Comparison of ENCODE assay signal across 8 cellular contexts in genomic region chr20:36604952-36605308, GRCh38. TPM values are rescaled to one million over a fixed set of nuclear protein-coding genes. Genes with fewer than 3 reads are reported as not detected.
A peak's percentile ranks its signal among the peaks of the same experiment; 100 is the strongest.
DNase-seq lines count a peak whose midpoint lies in the region; ATAC-seq, FAIRE-seq and TF ChIP-seq lines count a peak whose summit lies in the region.

No MANE protein-coding gene starts in this region.

- H3K4me3 ChIP-seq in AG04449 (ENCODE audit: low read depth, low read length) (peak overlapping the region; percentile 46), RWPE2 (ENCODE audit: severe bottlenecking) (peak overlapping the region; percentile 69), GM12878 (peak overlapping the region; percentile 66), HepG2 (replicated peaks in 1 of 3; ENCODE audit: insufficient read depth in 1 of 3, low read depth in 2 of 3, low read length in 3 of 3) (peak overlapping the region; percentile 25 to 98 (median 52))

- H3K4me1 ChIP-seq in RWPE2 (ENCODE audit: insufficient read depth, poor library complexity, severe bottlenecking) (peaks cover 14% of the 10 kb centered on the region), GM12878 (ENCODE audit: control insufficient read depth, insufficient read depth, low read length) (peaks cover 26% of the 10 kb centered on the region), HepG2 (ENCODE audit: insufficient read depth, low read length) (peaks cover 28% of the 10 kb centered on the region)

- H3K9me3 ChIP-seq in RWPE2 (ENCODE audit: severe bottlenecking) (no peaks in the 10 kb centered on the region), GM12878 (replicated peaks; ENCODE audit: control insufficient read depth, insufficient read depth, low read length) (no peaks in the 10 kb centered on the region), HepG2 (ENCODE audit: low read length) (no peaks in the 10 kb centered on the region)

- BruUV-seq in GM12878 (replicated peaks; lab: Mats Ljungman, UMichigan) (no TSS peak), HepG2 (replicated peaks; lab: Mats Ljungman, UMichigan) (TSS peak; percentile 78)

- under 1% methylated on average over 14 of the region's 14 CpGs for WGBS in GM12878 (ENCODE audit: insufficient coverage, insufficient replicate concordance, low lambda C conversion rate, missing lambda C conversion rate)
- WGBS in HepG2 (ENCODE audit: low lambda C conversion rate) = 83% methylated on average over 14 of the region's 14 CpGs

- POLR2A ChIA-PET in AG04449 (lab: Yijun Ruan, JAX) = interaction anchor here (0.7 to 1.6 kb wide), 5 partner anchors 14 to 457 kb away, joined by 3 to 5 read pairs (median 4); no protein-coding TSS in a partner anchor
- POLR2A ChIA-PET in GM12878 (lab: Charles Lee) = interaction anchor here (0.6 to 4.1 kb wide), 12 partner anchors 10 to 270 kb away, joined by 3 to 87 read pairs (median 10); partner anchors contain the start of gene TGIF2
- POLR2A ChIA-PET in HepG2 (lab: Yijun Ruan, JAX) = interaction anchor here (0.7 to 6.6 kb wide), 26 partner anchors 9 to 651 kb away, joined by 3 to 167 read pairs (median 8); partner anchors contain the start of genes DSN1, NDRG3, RBL1 and SCAND1

- DNase-seq in AG04449 (ENCODE audit: low read depth, low spot score) (no peak), RWPE2 (ENCODE audit: low spot score) (peak; percentile 87), GM12878 (ENCODE audit: low read depth, low spot score) (peak; percentile 81), HepG2 (ENCODE audit: low spot score) (no peak), D721Med (ENCODE audit: insufficient read length, low spot score) (no peak)
- peak; percentile 65 for DNase-seq in stimulated activated CD8-positive, alpha-beta memory T cell treated with anti-CD3 and anti-CD28 coated beads, Interleukin-4, amount 100 ng/mL, for 48 hours

- H3K9ac ChIP-seq in GM12878 (ENCODE audit: control insufficient read depth, insufficient read depth, low read length) (peak overlapping the region; percentile 92), HepG2 (ENCODE audit: insufficient read depth, low read depth, low read length) (peak overlapping the region; percentile 98)

- H3K4me2 ChIP-seq in GM12878 (ENCODE audit: control insufficient read depth, insufficient read depth) (peak overlapping the region; percentile 77), HepG2 (ENCODE audit: low read depth, low read length) (peak overlapping the region; percentile 90)

- no peak for TF ChIP-seq CTCF in AG04449 (IDR thresholded peaks at IDR 0.05; ENCODE audit: insufficient read depth, low read length, missing control alignments)
- no peak for TF ChIP-seq CTCF in RWPE2 (IDR thresholded peaks at IDR 0.05; ENCODE audit: poor library complexity, severe bottlenecking)
- no peak for TF ChIP-seq CTCF in GM12878 (IDR thresholded peaks at IDR 0.05 in 2 of 3, conservative IDR thresholded peaks at IDR 0.05 in 1 of 3; ENCODE audit: control insufficient read depth in 2 of 3, extremely low read depth in 1 of 3, insufficient read depth in 1 of 3, low read depth in 3 of 3, low read length in 3 of 3)
- no peak for TF ChIP-seq CTCF in HepG2 (CRISPR knock-in tag; IDR thresholded peaks at IDR 0.05)
- no peak for TF ChIP-seq CTCF in D721Med (IDR thresholded peaks at IDR 0.05; ENCODE audit: insufficient read depth, missing control alignments)

- ATAC-seq in GM18873 (IDR thresholded peaks at IDR 0.05; ENCODE audit: low FRiP score, unreplicated experiment) (peak; percentile 28), HG03097 (IDR thresholded peaks at IDR 0.05; ENCODE audit: low FRiP score, unreplicated experiment) (peak; percentile 30), RWPE2 (ENCODE audit: low read depth) (peak; percentile 17), GM12878 (peak; percentile 79), HepG2 (peak; percentile 3)

- intact Hi-C loops in GM12878 (cut with micrococcal nuclease; ENCODE audit: unreplicated experiment) = loop anchor here (1.0 to 10.0 kb wide), 3 partner anchors 32 to 260 kb away; partner anchors contain the start of gene TGIF2
- intact Hi-C loops in HepG2 (cut with micrococcal nuclease; ENCODE audit: unreplicated experiment) = loop anchor here (1.0 to 2.0 kb wide), 3 partner anchors 32 to 137 kb away; partner anchors contain the start of gene TGIF2

- RAD21 ChIA-PET in GM12878 (lab: Charles Lee; ENCODE audit: unreplicated experiment) = interaction anchor here (0.7 to 4.0 kb wide), 19 partner anchors 10 to 452 kb away, joined by 3 to 92 read pairs (median 4); partner anchors contain the start of gene TGIF2

- H3K36me3 ChIP-seq in RWPE2 (ENCODE audit: low read depth) = peaks cover 27% of the 10 kb centered on the region
- peaks cover 8 to 9% of the 10 kb centered on the region in 2 experiments for H3K36me3 ChIP-seq in GM12878 (ENCODE audit: control insufficient read depth in 2 of 2, insufficient read depth in 2 of 2, low read length in 1 of 2)
- peaks cover 7 to 19% of the 10 kb centered on the region in 2 experiments for H3K36me3 ChIP-seq in HepG2 (replicated peaks in 1 of 2; ENCODE audit: control insufficient read depth in 1 of 2, insufficient read depth in 2 of 2, low read length in 2 of 2)

- TF ChIP-seq EP300 in GM12878 (IDR thresholded peaks at IDR 0.05; ENCODE audit: borderline replicate concordance in 1 of 2, control insufficient read depth in 1 of 2, low read depth in 2 of 2, low read length in 2 of 2) (no peak), HepG2 (IDR thresholded peaks at IDR 0.05; ENCODE audit: low read depth in 2 of 2, low read length in 2 of 2) (no peak), HepG2 (CRISPR knock-in tag; IDR thresholded peaks at IDR 0.05; ENCODE audit: borderline replicate concordance) (no peak; the same call in 1 of the 2 replicates)

- CTCF ChIA-PET in AG04449 (lab: Yijun Ruan, JAX) = interaction anchor here (0.7 to 5.7 kb wide), 29 partner anchors 10 to 314 kb away, joined by 3 to 99 read pairs (median 5); partner anchors contain the start of genes MYL9 and TGIF2
- CTCF ChIA-PET in GM12878 (lab: Yijun Ruan, JAX) = interaction anchor here (0.5 to 9.4 kb wide), 24 partner anchors 11 to 866 kb away, joined by 3 to 94 read pairs (median 4); partner anchors contain the start of genes DSN1 and TGIF2
- CTCF ChIA-PET in HepG2 (lab: Yijun Ruan, JAX; ENCODE audit: low intra/inter-chr PET ratio, low total read pairs) = interaction anchor here (1.1 to 1.8 kb wide), 6 partner anchors 13 to 99 kb away, joined by 3 to 15 read pairs (median 6); no protein-coding TSS in a partner anchor

- H2AFZ ChIP-seq in GM12878 (ENCODE audit: control insufficient read depth, low read depth, low read length) (peak overlapping the region; percentile 83), HepG2 (ENCODE audit: low read length) (peak overlapping the region; percentile 70)

- in situ Hi-C loops in GM12878 (cut with MboI) = no loop called here
- in situ Hi-C loops in HepG2 (cut with HindIII; ENCODE audit: extremely low pct_ligation_motif_present, low pct_unique_long_range_greater_than_20kb) = no loop called here

- H3K27ac ChIP-seq in RWPE2 (ENCODE audit: poor library complexity, severe bottlenecking) (peak overlapping the region; percentile 51), GM12878 (ENCODE audit: control insufficient read depth, insufficient read depth) (peak overlapping the region; percentile 97), HepG2 (ENCODE audit: extremely low read length, insufficient read depth, low read length) (peak overlapping the region; percentile 63)

- H3K79me2 ChIP-seq in GM12878 (ENCODE audit: control insufficient read depth, insufficient read depth, low read length) (peaks cover 35% of the 10 kb centered on the region), HepG2 (ENCODE audit: insufficient read depth, low read length) (peaks cover 28% of the 10 kb centered on the region)

- no peaks in the 10 kb centered on the region for H4K20me1 ChIP-seq in GM12878 (ENCODE audit: control insufficient read depth, insufficient read depth)
- no peaks in the 10 kb centered on the region for H4K20me1 ChIP-seq in HepG2 (ENCODE audit: insufficient read depth, low read length)

- no peaks in the 10 kb centered on the region for H3K27me3 ChIP-seq in RWPE2 (ENCODE audit: insufficient read depth, poor library complexity, severe bottlenecking)
- no peaks in the 10 kb centered on the region for H3K27me3 ChIP-seq in GM12878 (replicated peaks in 1 of 2; ENCODE audit: control insufficient read depth in 2 of 2, insufficient read depth in 2 of 2, low read length in 1 of 2)
- no peaks in the 10 kb centered on the region; a peak in 1 of 5 replicates for H3K27me3 ChIP-seq in HepG2 (ENCODE audit: control insufficient read depth in 1 of 2, insufficient read depth in 2 of 2, low read length in 2 of 2)

- TF ChIP-seq POLR2A in GM12878 (IDR thresholded peaks at IDR 0.05; ENCODE audit: low read depth, low read length) (peak; percentile 82), HepG2 (IDR thresholded peaks at IDR 0.05; ENCODE audit: insufficient read depth in 1 of 2, low read depth in 2 of 2, low read length in 2 of 2) (no peak)

- FAIRE-seq in GM12878 (lab: Jason Lieb, UNC) = no peak
- FAIRE-seq in HepG2 (lab: Jason Lieb, UNC) = no peak
- FAIRE-seq in D721Med (lab: Jason Lieb, UNC) = no peak

- TF ChIP-seq RAD21 in GM12878 (IDR thresholded peaks at IDR 0.05; ENCODE audit: insufficient read depth, low read depth, low read length) (no peak), HepG2 (CRISPR knock-in tag; IDR thresholded peaks at IDR 0.05) (no peak)

- SMC1A ChIA-PET in GM12878 (lab: Charles Lee; ENCODE audit: uncharacterized antibody, unreplicated experiment) = interaction anchor here (0.9 to 8.6 kb wide), 14 partner anchors 9 to 277 kb away, joined by 3 to 87 read pairs (median 6); partner anchors contain the start of gene TGIF2

RNA-seq across cellular contexts. Expression of gene RAB5IF, which starts 0.6 kb away (rescaled TPM):
- 15.9 and 18.4 TPM in 2 replicates for total RNA-seq in GM12878 (2013; cell fraction: nucleolus; rRNA removed)
- total RNA-seq in GM12878 (2014; rRNA removed) (85.3 and 94.7 TPM in 2 replicates), GM12878 (2014; rRNA removed; fragmentation: Illumina TruSeq; extraction: Trizol) (79.8 and 82.5 TPM in 2 replicates), GM12878 (2021) (94.4 and 98.8 TPM in 2 replicates), HepG2 (2016; rRNA removed; fragmentation: Illumina TruSeq; extraction: Trizol) (292 and 305 TPM in 2 replicates)
- 94.3 TPM for polyA plus RNA-seq in GM12878 (2011; ENCODE audit: low read depth)
- polyA plus RNA-seq in GM12878 (2011; rRNA removed) (140 and 147 TPM in 2 replicates), GM12878 (2014; fragmentation: Illumina TruSeq; extraction: Trizol) (83.1 and 88.7 TPM in 2 replicates), GM12878 (2014; fragmentation: Nextera tagmentation; extraction: Ambion mirVana) (10 to 100 TPM; 19.4 to 62.9 TPM), GM12878 (2014; rRNA removed) (114 and 119 TPM in 2 replicates), GM12878 (2016; fragmentation: Nextera tagmentation; extraction: Ambion mirVana) (100 to 1,000 TPM; 243 to 246 TPM), HepG2 (2011; rRNA removed) (218 and 261 TPM in 2 replicates)
- 117 and 123 TPM in 2 replicates for polyA plus RNA-seq in GM12878 (2011; cell fraction: cytosol; rRNA removed)
- 63.1 and 68.7 TPM in 2 replicates for polyA plus RNA-seq in GM12878 (2011; cell fraction: nucleus; rRNA removed)
- polyA plus RNA-seq in GM12878 (2012) = 53.8 and 69.0 TPM in 2 replicates
- polyA minus RNA-seq in GM12878 (2011; rRNA and poly(A)+ RNA removed) = 41.8 and 45.5 TPM in 2 replicates
- polyA minus RNA-seq in GM12878 (2011; cell fraction: cytosol; rRNA and poly(A)+ RNA removed) = 20.6 and 25.0 TPM in 2 replicates
- polyA minus RNA-seq in GM12878 (2011; cell fraction: nucleus; rRNA and poly(A)+ RNA removed) = 10.2 and 15.5 TPM in 2 replicates
- total RNA-seq in HepG2 (2016; cell fraction: cytosol; rRNA removed; fragmentation: Illumina TruSeq; extraction: Trizol; ENCODE audit: low read depth) = 190 and 258 TPM in 2 replicates
- total RNA-seq in HepG2 (2016; cell fraction: insoluble cytoplasmic fraction; rRNA removed; fragmentation: Illumina TruSeq; extraction: Trizol) = 267 and 306 TPM in 2 replicates
- total RNA-seq in HepG2 (2016; cell fraction: membrane; rRNA removed; fragmentation: Illumina TruSeq; extraction: Trizol) = 365 and 437 TPM in 2 replicates
- 223 and 239 TPM in 2 replicates for total RNA-seq in HepG2 (2016; cell fraction: nucleus; rRNA removed; fragmentation: Illumina TruSeq; extraction: Trizol)
- polyA plus RNA-seq in HepG2 (2011; cell fraction: cytosol; rRNA removed) = 176 and 232 TPM in 2 replicates
- polyA plus RNA-seq in HepG2 (2011; cell fraction: nucleus; rRNA removed) = 176 and 181 TPM in 2 replicates
- polyA plus RNA-seq in HepG2 (2012) = 118 and 180 TPM in 2 replicates
- polyA plus RNA-seq in HepG2 (2016; cell fraction: cytosol; fragmentation: Illumina TruSeq; extraction: Trizol; ENCODE audit: low read depth) = 222 and 320 TPM in 2 replicates
- 310 and 340 TPM in 2 replicates for polyA plus RNA-seq in HepG2 (2016; cell fraction: insoluble cytoplasmic fraction; fragmentation: Illumina TruSeq; extraction: Trizol; ENCODE audit: low read depth)
- polyA plus RNA-seq in HepG2 (2016; cell fraction: membrane; fragmentation: Illumina TruSeq; extraction: Trizol; ENCODE audit: low read depth) = 323 and 387 TPM in 2 replicates
- polyA plus RNA-seq in HepG2 (2016; cell fraction: nucleus; fragmentation: Illumina TruSeq; extraction: Trizol; ENCODE audit: insufficient read depth, low read depth) = 436 and 461 TPM in 2 replicates
- 97.1 and 193 TPM in 2 replicates for polyA minus RNA-seq in HepG2 (2011; rRNA and poly(A)+ RNA removed; ENCODE audit: low replicate concordance)
- polyA minus RNA-seq in HepG2 (2011; cell fraction: cytosol; rRNA and poly(A)+ RNA removed) = 56.5 and 59.2 TPM in 2 replicates
- polyA minus RNA-seq in HepG2 (2011; cell fraction: nucleus; rRNA and poly(A)+ RNA removed) = 46.6 and 50.2 TPM in 2 replicates

RNA-seq across cellular contexts. Expression of gene TGIF2, which starts 31.5 kb away (rescaled TPM):
- 46.2 and 48.0 TPM in 2 replicates for total RNA-seq in GM12878 (2013; cell fraction: nucleolus; rRNA removed)
- 37.2 and 38.7 TPM in 2 replicates for total RNA-seq in GM12878 (2014; rRNA removed)
- 24.9 and 27.3 TPM in 2 replicates for total RNA-seq in GM12878 (2014; rRNA removed; fragmentation: Illumina TruSeq; extraction: Trizol)
- 43.5 and 47.1 TPM in 2 replicates for total RNA-seq in GM12878 (2021)
- polyA plus RNA-seq in GM12878 (2011; ENCODE audit: low read depth) = 8.9 TPM
- polyA plus RNA-seq in GM12878 (2011; rRNA removed) = 31.1 and 36.1 TPM in 2 replicates
- 42.5 and 47.7 TPM in 2 replicates for polyA plus RNA-seq in GM12878 (2011; cell fraction: cytosol; rRNA removed)
- 23.6 and 25.1 TPM in 2 replicates for polyA plus RNA-seq in GM12878 (2011; cell fraction: nucleus; rRNA removed)
- 15.7 and 21.9 TPM in 2 replicates for polyA plus RNA-seq in GM12878 (2012)
- 40.6 and 51.9 TPM in 2 replicates for polyA plus RNA-seq in GM12878 (2014; fragmentation: Illumina TruSeq; extraction: Trizol)
- polyA plus RNA-seq in GM12878 (2014; fragmentation: Nextera tagmentation; extraction: Ambion mirVana) = 10 to 100 TPM; 13.1 to 26.4 TPM
- 37.7 and 40.4 TPM in 2 replicates for polyA plus RNA-seq in GM12878 (2014; rRNA removed)
- polyA plus RNA-seq in GM12878 (2016; fragmentation: Nextera tagmentation; extraction: Ambion mirVana) = 10 to 100 TPM; 26.4 to 38.0 TPM
- 27.0 and 54.7 TPM in 2 replicates for polyA minus RNA-seq in GM12878 (2011; rRNA and poly(A)+ RNA removed)
- polyA minus RNA-seq in GM12878 (2011; cell fraction: cytosol; rRNA and poly(A)+ RNA removed) = 22.9 and 28.1 TPM in 2 replicates
- polyA minus RNA-seq in GM12878 (2011; cell fraction: nucleus; rRNA and poly(A)+ RNA removed) = 7.1 and 14.4 TPM in 2 replicates
- 53.9 and 60.3 TPM in 2 replicates for total RNA-seq in HepG2 (2016; rRNA removed; fragmentation: Illumina TruSeq; extraction: Trizol)
- 14.9 and 16.3 TPM in 2 replicates for total RNA-seq in HepG2 (2016; cell fraction: cytosol; rRNA removed; fragmentation: Illumina TruSeq; extraction: Trizol; ENCODE audit: low read depth)
- total RNA-seq in HepG2 (2016; cell fraction: insoluble cytoplasmic fraction; rRNA removed; fragmentation: Illumina TruSeq; extraction: Trizol) = 49.1 and 52.3 TPM in 2 replicates
- 65.6 and 66.2 TPM in 2 replicates for total RNA-seq in HepG2 (2016; cell fraction: membrane; rRNA removed; fragmentation: Illumina TruSeq; extraction: Trizol)
- 24.2 and 31.3 TPM in 2 replicates for total RNA-seq in HepG2 (2016; cell fraction: nucleus; rRNA removed; fragmentation: Illumina TruSeq; extraction: Trizol)
- polyA plus RNA-seq in HepG2 (2011; rRNA removed) = 41.3 and 49.9 TPM in 2 replicates
- polyA plus RNA-seq in HepG2 (2011; cell fraction: cytosol; rRNA removed) = 46.3 and 49.3 TPM in 2 replicates
- polyA plus RNA-seq in HepG2 (2011; cell fraction: nucleus; rRNA removed) = 32.5 and 35.0 TPM in 2 replicates
- 23.6 and 28.9 TPM in 2 replicates for polyA plus RNA-seq in HepG2 (2012)
- 12.4 and 13.0 TPM in 2 replicates for polyA plus RNA-seq in HepG2 (2016; cell fraction: cytosol; fragmentation: Illumina TruSeq; extraction: Trizol; ENCODE audit: low read depth)
- 49.9 and 59.5 TPM in 2 replicates for polyA plus RNA-seq in HepG2 (2016; cell fraction: insoluble cytoplasmic fraction; fragmentation: Illumina TruSeq; extraction: Trizol; ENCODE audit: low read depth)
- 44.7 and 47.8 TPM in 2 replicates for polyA plus RNA-seq in HepG2 (2016; cell fraction: membrane; fragmentation: Illumina TruSeq; extraction: Trizol; ENCODE audit: low read depth)
- 38.6 and 40.7 TPM in 2 replicates for polyA plus RNA-seq in HepG2 (2016; cell fraction: nucleus; fragmentation: Illumina TruSeq; extraction: Trizol; ENCODE audit: insufficient read depth, low read depth)
- 14.1 and 93.1 TPM in 2 replicates for polyA minus RNA-seq in HepG2 (2011; rRNA and poly(A)+ RNA removed; ENCODE audit: low replicate concordance)
- polyA minus RNA-seq in HepG2 (2011; cell fraction: cytosol; rRNA and poly(A)+ RNA removed) = 38.7 and 42.5 TPM in 2 replicates
- 19.2 and 22.9 TPM in 2 replicates for polyA minus RNA-seq in HepG2 (2011; cell fraction: nucleus; rRNA and poly(A)+ RNA removed)

RNA-seq across cellular contexts. Expression of gene SLA2, which starts 41.1 kb away (rescaled TPM):
- 0.66 and 0.86 TPM in 2 replicates for total RNA-seq in GM12878 (2013; cell fraction: nucleolus; rRNA removed)
- 1.9 and 2.1 TPM in 2 replicates for total RNA-seq in GM12878 (2014; rRNA removed)
- total RNA-seq in GM12878 (2014; rRNA removed; fragmentation: Illumina TruSeq; extraction: Trizol) = 2.0 and 2.2 TPM in 2 replicates
- 1.7 and 2.1 TPM in 2 replicates for total RNA-seq in GM12878 (2021)
- polyA plus RNA-seq in GM12878 (2011; ENCODE audit: low read depth) = 0.28 TPM
- 0.13 and 0.29 TPM in 2 replicates for polyA plus RNA-seq in GM12878 (2011; rRNA removed)
- polyA plus RNA-seq in GM12878 (2011; cell fraction: cytosol; rRNA removed) = 0.33 and 0.50 TPM in 2 replicates
- polyA plus RNA-seq in GM12878 (2011; cell fraction: nucleus; rRNA removed) = 0.27 and 0.28 TPM in 2 replicates
- polyA plus RNA-seq in GM12878 (2012) = 0.36 and 0.50 TPM in 2 replicates
- polyA plus RNA-seq in GM12878 (2014; fragmentation: Illumina TruSeq; extraction: Trizol) = 2.3 and 3.1 TPM in 2 replicates
- under 1 TPM; 0.35 to 0.79 TPM for polyA plus RNA-seq in GM12878 (2014; fragmentation: Nextera tagmentation; extraction: Ambion mirVana)
- polyA plus RNA-seq in GM12878 (2014; rRNA removed) = 2.7 and 3.3 TPM in 2 replicates
- polyA plus RNA-seq in GM12878 (2016; fragmentation: Nextera tagmentation; extraction: Ambion mirVana) = under 1 TPM; 0.47 to 0.88 TPM
- polyA minus RNA-seq in GM12878 (2011; rRNA and poly(A)+ RNA removed) = 0.22 and 0.31 TPM in 2 replicates
- polyA minus RNA-seq in GM12878 (2011; cell fraction: cytosol; rRNA and poly(A)+ RNA removed) = not detected in 2 replicates
- polyA minus RNA-seq in GM12878 (2011; cell fraction: nucleus; rRNA and poly(A)+ RNA removed) = 0.24 TPM in 1 of 2 replicates, not detected in the other
- 1.6 and 1.8 TPM in 2 replicates for total RNA-seq in HepG2 (2016; rRNA removed; fragmentation: Illumina TruSeq; extraction: Trizol)
- 0.20 and 0.71 TPM in 2 replicates for total RNA-seq in HepG2 (2016; cell fraction: cytosol; rRNA removed; fragmentation: Illumina TruSeq; extraction: Trizol; ENCODE audit: low read depth)
- 1.7 and 2.2 TPM in 2 replicates for total RNA-seq in HepG2 (2016; cell fraction: insoluble cytoplasmic fraction; rRNA removed; fragmentation: Illumina TruSeq; extraction: Trizol)
- total RNA-seq in HepG2 (2016; cell fraction: membrane; rRNA removed; fragmentation: Illumina TruSeq; extraction: Trizol) = 1.8 TPM in 2 replicates
- total RNA-seq in HepG2 (2016; cell fraction: nucleus; rRNA removed; fragmentation: Illumina TruSeq; extraction: Trizol) = 0.94 and 1.2 TPM in 2 replicates
- polyA plus RNA-seq in HepG2 (2011; rRNA removed) = 3.6 and 4.5 TPM in 2 replicates
- polyA plus RNA-seq in HepG2 (2011; cell fraction: cytosol; rRNA removed) = 4.4 and 4.5 TPM in 2 replicates
- 2.9 and 3.0 TPM in 2 replicates for polyA plus RNA-seq in HepG2 (2011; cell fraction: nucleus; rRNA removed)
- 1.2 and 2.0 TPM in 2 replicates for polyA plus RNA-seq in HepG2 (2012)
- polyA plus RNA-seq in HepG2 (2016; cell fraction: cytosol; fragmentation: Illumina TruSeq; extraction: Trizol; ENCODE audit: low read depth) = 0.62 and 0.83 TPM in 2 replicates
- 2.6 TPM in 2 replicates for polyA plus RNA-seq in HepG2 (2016; cell fraction: insoluble cytoplasmic fraction; fragmentation: Illumina TruSeq; extraction: Trizol; ENCODE audit: low read depth)
- polyA plus RNA-seq in HepG2 (2016; cell fraction: membrane; fragmentation: Illumina TruSeq; extraction: Trizol; ENCODE audit: low read depth) = 1.6 TPM in 2 replicates
- polyA plus RNA-seq in HepG2 (2016; cell fraction: nucleus; fragmentation: Illumina TruSeq; extraction: Trizol; ENCODE audit: insufficient read depth, low read depth) = 2.1 TPM in 2 replicates
- 0.09 and 3.5 TPM in 2 replicates for polyA minus RNA-seq in HepG2 (2011; rRNA and poly(A)+ RNA removed; ENCODE audit: low replicate concordance)
- polyA minus RNA-seq in HepG2 (2011; cell fraction: cytosol; rRNA and poly(A)+ RNA removed) = 1.5 and 1.6 TPM in 2 replicates
- polyA minus RNA-seq in HepG2 (2011; cell fraction: nucleus; rRNA and poly(A)+ RNA removed) = 1.2 and 1.3 TPM in 2 replicates

Comparison
In these comparisons a context has a peak if more than half of its experiments do, and no peak if none do; other contexts are left out.
1. DNase-seq: peak in RWPE2 (single experiment), GM12878 (single experiment) and stimulated activated CD8-positive, alpha-beta memory T cell treated with anti-CD3 and anti-CD28 coated beads, Interleukin-4, amount 100 ng/mL, for 48 hours (single experiment); none in AG04449 (single experiment), HepG2 (single experiment) and D721Med (single experiment).
2. ATAC-seq: peak in every context shown above with its lines; median percentile 79 in GM12878; 30 in HG03097; 28 in GM18873; 17 in RWPE2; 3 in HepG2.
3. Peak in every context shown above with its lines, with median percentiles within 50 percentile points of each other: H3K4me3 ChIP-seq and H3K27ac ChIP-seq.